Comparison of ENCODE assay signal across 1 cellular context in genomic region chrX:21883258-21883657, GRCh38.
TF ChIP-seq lines count a peak whose summit lies in the region.

No MANE protein-coding gene starts in this region.

TF ChIP-seq in HCT116, 20 proteins besides CTCF, POLR2A, EP300 and RAD21 (continued from another document):
- no peak for TF ChIP-seq ATF3 (IDR thresholded peaks at IDR 0.05)
- TF ChIP-seq ZNF274 (IDR thresholded peaks at IDR 0.05; ENCODE audit: low read depth, low read length) = no peak
- no peak for TF ChIP-seq MAX (IDR thresholded peaks at IDR 0.05)
